8 cellular contexts compared by ENCODE assay signal in genomic region chr10:128078136-128078969, GRCh38. TPM values are rescaled to one million over a fixed set of nuclear protein-coding genes. Genes with fewer than 3 reads are reported as not detected.
DNase-seq lines count a peak whose midpoint lies in the region; ATAC-seq and TF ChIP-seq lines count a peak whose summit lies in the region.

No MANE protein-coding gene starts in this region.

- peaks cover 13% of the 10 kb centered on the region for H3K27me3 Mint-ChIP-seq in Caco-2 (ENCODE audit: insufficient read depth, unreplicated experiment)
- H3K27me3 Mint-ChIP-seq in glutamatergic neuron (ENCODE audit: unreplicated experiment): peaks cover 7% of the 10 kb centered on the region

- H3K4me1 ChIP-seq in Caco-2: no peaks in the 10 kb centered on the region

- H3K36me3 ChIP-seq in Caco-2 (ENCODE audit: control insufficient read depth, insufficient read depth, low read length): no peaks in the 10 kb centered on the region
- H3K36me3 ChIP-seq in MG63: no peaks in the 10 kb centered on the region

- H3K9me3 Mint-ChIP-seq in Caco-2 (ENCODE audit: unreplicated experiment) (no peaks in the 10 kb centered on the region), glutamatergic neuron (ENCODE audit: unreplicated experiment) (peaks cover 4% of the 10 kb centered on the region)

- POLR2A ChIA-PET in Caco-2 (lab: Charles Lee): no interaction called here

- CTCF ChIA-PET in Caco-2 (lab: Charles Lee): interaction anchor here (0.6 to 1.1 kb wide), 15 partner anchors 9 to 190 kb away, joined by 3 to 16 read pairs (median 4); partner anchors contain the start of gene PTPRE

- H3K36me3 Mint-ChIP-seq in Caco-2 (ENCODE audit: insufficient read depth, unreplicated experiment) (no peaks in the 10 kb centered on the region), glutamatergic neuron (ENCODE audit: unreplicated experiment) (no peaks in the 10 kb centered on the region)

- H3K4me1 Mint-ChIP-seq in Caco-2 (ENCODE audit: low read depth, unreplicated experiment): no peaks in the 10 kb centered on the region
- H3K4me1 Mint-ChIP-seq in glutamatergic neuron (ENCODE audit: low read depth, unreplicated experiment): peaks cover 18% of the 10 kb centered on the region

- no TSS peak for BruUV-seq in Caco-2 (replicated peaks; lab: Mats Ljungman, UMichigan)

- H3K9me3 ChIP-seq in Caco-2: no peaks in the 10 kb centered on the region; the same call in 1 of the 2 replicates
- H3K9me3 ChIP-seq in MG63: no peaks in the 10 kb centered on the region

- intact Hi-C loops in Caco-2 (cut with micrococcal nuclease; ENCODE audit: unreplicated experiment): loop anchor here (1.0 to 2.0 kb wide), 4 partner anchors 17 to 134 kb away; partner anchors contain the start of gene MKI67
- intact Hi-C loops in sciatic nerve (cut with DNase I): no loop called here

- H3K27ac Mint-ChIP-seq in Caco-2 (ENCODE audit: unreplicated experiment): no peak overlapping the region
- no peak overlapping the region for H3K27ac Mint-ChIP-seq in glutamatergic neuron (ENCODE audit: unreplicated experiment)

- no peaks in the 10 kb centered on the region for H3K27me3 ChIP-seq in Caco-2 (replicated peaks; ENCODE audit: control insufficient read depth, insufficient read depth, low read length)
- no peaks in the 10 kb centered on the region for H3K27me3 ChIP-seq in MG63

- DNase-seq in Caco-2 (peak in 1 of 2 experiments; percentile 79), MG63 (peak; percentile 30), glutamatergic neuron (peak; percentile 81), sciatic nerve (ENCODE audit: low spot score) (peak; percentile 55), SIG-M5 treated with dmso at 0.1 percent for 504 hours (lab: John Stamatoyannopoulos, UW; ENCODE audit: unreplicated experiment) (no peak), GDM1 (lab: John Stamatoyannopoulos, UW) (no peak)
- DNase-seq in activated T-cell treated with anti-CD3 and anti-CD28 coated beads, Interleukin-2, amount 50 U/mL, for 48 hours: peak; percentile 65 to 67

- no peak overlapping the region for H3K4me3 ChIP-seq in Caco-2 (ENCODE audit: low read depth, low read length)
- no peak overlapping the region for H3K4me3 ChIP-seq in MG63

- ATAC-seq in GM19455 (IDR thresholded peaks at IDR 0.05; ENCODE audit: unreplicated experiment) (peak; percentile 63), sciatic nerve (no peak)

- H3K4me3 Mint-ChIP-seq in Caco-2 (ENCODE audit: unreplicated experiment) (no peak overlapping the region), glutamatergic neuron (ENCODE audit: unreplicated experiment) (no peak overlapping the region)

- TF ChIP-seq CTCF in Caco-2 (IDR thresholded peaks at IDR 0.05; ENCODE audit: insufficient read depth in 1 of 2, low read depth in 1 of 2, low read length in 1 of 2, severe bottlenecking in 1 of 2, unreplicated experiment in 1 of 2) (peak; percentile 78 to 94), glutamatergic neuron (IDR thresholded peaks at IDR 0.05; ENCODE audit: partially characterized antibody, unreplicated experiment) (peak; percentile 83)

RNA-seq across cellular contexts. Expression of gene MKI67, which starts 47.9 kb away (rescaled TPM):
- 111 and 128 TPM in 2 replicates for total RNA-seq in Caco-2 (2022)
- 15.0 and 17.9 TPM in 2 replicates for total RNA-seq in MG63 (2014; rRNA removed; shearing (Covaris generic); ENCODE audit: low replicate concordance)
- total RNA-seq in glutamatergic neuron (ENCODE audit: unreplicated experiment): 14.7 TPM
- 1.3 TPM for total RNA-seq in sciatic nerve

Comparison
In these comparisons a context has a peak if more than half of its experiments do, and no peak if none do; other contexts are left out.
1. DNase-seq: peak in MG63 (single experiment), activated T-cell treated with anti-CD3 and anti-CD28 coated beads, Interleukin-2, amount 50 U/mL, for 48 hours (2 of 2), glutamatergic neuron (single experiment) and sciatic nerve (single experiment); none in SIG-M5 treated with dmso at 0.1 percent for 504 hours (single experiment) and GDM1 (single experiment).